Comparison of ENCODE assay signal across 10 cellular contexts in genomic region chr4:133483600-133484246, GRCh38.
DNase-seq lines count a peak whose midpoint lies in the region; ATAC-seq and TF ChIP-seq lines count a peak whose summit lies in the region.
"Had no signal": no experiment of that assay in that cellular context is flagged by ENCODE, and none has a peak within 500 bp of the region (broad histone marks: within the 10 kb centered on the region; RNA-seq: fewer than 3 reads in every experiment).

No MANE protein-coding gene starts in this region.

- H3K4me3 ChIP-seq in OCI-LY3 (ENCODE audit: low read length) (no peak overlapping the region), fibroblast of lung (replicated peaks in 1 of 4; ENCODE audit: control extremely low read depth in 1 of 4, insufficient read depth in 1 of 4, low read depth in 3 of 4, low read length in 4 of 4) (no peak overlapping the region), retinal pigment epithelial cell (ENCODE audit: low read length) (no peak overlapping the region)
- H3K4me3 ChIP-seq: BLaER1 had no signal

- H3K27ac ChIP-seq in OCI-LY3 (ENCODE audit: low read length) (no peak overlapping the region), fibroblast of lung (ENCODE audit: insufficient read depth, low read length) (no peak overlapping the region)
- H3K27ac ChIP-seq: BLaER1 had no signal

- no peak overlapping the region for H3K4me2 ChIP-seq in OCI-LY3 (ENCODE audit: low read length)
- H3K4me2 ChIP-seq in fibroblast of lung (ENCODE audit: extremely low read depth, insufficient read depth, low read length) = no peak overlapping the region
- H3K4me2 ChIP-seq: BLaER1 had no signal

- peak overlapping the region; percentile 9 for H2AFZ ChIP-seq in OCI-LY3 (ENCODE audit: low read depth, low read length)
- no peak overlapping the region for H2AFZ ChIP-seq in fibroblast of lung (ENCODE audit: low read length)

- peaks cover 18% of the 10 kb centered on the region for H3K9me3 Mint-ChIP-seq in stimulated activated effector memory CD8-positive, alpha-beta T cell treated with anti-CD3 and anti-CD28 coated beads, Interleukin-12 subunit alpha, Interleukin-12 subunit beta, amount 100 ng/mL, for 72 hours
- H3K9me3 Mint-ChIP-seq: activated naive CD4-positive, alpha-beta T cell treated with anti-CD3 and anti-CD28 coated beads, Interleukin-2, amount 50 U/mL, for 24 hours had no signal

- no peaks in the 10 kb centered on the region for H3K79me2 ChIP-seq in OCI-LY3 (ENCODE audit: low read length)
- no peaks in the 10 kb centered on the region for H3K79me2 ChIP-seq in fibroblast of lung (ENCODE audit: control insufficient read depth, insufficient read depth, low read length)

- H3K36me3 ChIP-seq in OCI-LY3 (replicated peaks; ENCODE audit: low read depth, low read length) (no peaks in the 10 kb centered on the region), fibroblast of lung (ENCODE audit: control insufficient read depth, insufficient read depth, low read length) (no peaks in the 10 kb centered on the region)
- H3K36me3 ChIP-seq: BLaER1 had no signal

- ATAC-seq in stimulated activated effector memory CD8-positive, alpha-beta T cell treated with anti-CD3 and anti-CD28 coated beads, Interleukin-12 subunit alpha, Interleukin-12 subunit beta, amount 100 ng/mL, for 72 hours = no peak
- ATAC-seq in HG03039 (IDR thresholded peaks at IDR 0.05; ENCODE audit: unreplicated experiment) = no peak

- no peak overlapping the region for H3K9ac ChIP-seq in OCI-LY3 (ENCODE audit: low read length)
- H3K9ac ChIP-seq in fibroblast of lung (ENCODE audit: insufficient read depth, low read length) = no peak overlapping the region
- H3K9ac ChIP-seq: BLaER1 had no signal

- peak; percentile 57 for TF ChIP-seq CTCF in OCI-LY3 (IDR thresholded peaks at IDR 0.05; ENCODE audit: low read depth, low read length)
- peak in 1 of 2 donors; percentile 52 for TF ChIP-seq CTCF in fibroblast of lung (conservative IDR thresholded peaks at IDR 0.05 in 1 of 2, IDR thresholded peaks at IDR 0.05 in 1 of 2; ENCODE audit: low read depth in 1 of 2, low read length in 2 of 2)
- TF ChIP-seq CTCF in retinal pigment epithelial cell (conservative IDR thresholded peaks at IDR 0.05; ENCODE audit: low read depth, low read length) = peak; percentile 64

- H3K4me1 ChIP-seq in OCI-LY3 (ENCODE audit: low read length) (no peaks in the 10 kb centered on the region), fibroblast of lung (ENCODE audit: control insufficient read depth, extremely low read depth, insufficient read depth, low read length) (no peaks in the 10 kb centered on the region)
- H3K4me1 ChIP-seq: BLaER1 had no signal

- no peak overlapping the region for H3K4me3 Mint-ChIP-seq in stimulated activated effector memory CD8-positive, alpha-beta T cell treated with anti-CD3 and anti-CD28 coated beads, Interleukin-12 subunit alpha, Interleukin-12 subunit beta, amount 100 ng/mL, for 72 hours
- H3K4me3 Mint-ChIP-seq: activated naive CD4-positive, alpha-beta T cell treated with anti-CD3 and anti-CD28 coated beads, Interleukin-2, amount 50 U/mL, for 24 hours had no signal

- no peaks in the 10 kb centered on the region for H4K20me1 ChIP-seq in OCI-LY3 (ENCODE audit: insufficient read depth, low read length)
- no peaks in the 10 kb centered on the region for H4K20me1 ChIP-seq in fibroblast of lung (ENCODE audit: control insufficient read depth, extremely low read depth, insufficient read depth, low read length)
- H4K20me1 ChIP-seq: BLaER1 had no signal

- H3K9me3 ChIP-seq in OCI-LY3 (ENCODE audit: insufficient read depth, low read length) (no peaks in the 10 kb centered on the region), fibroblast of lung (ENCODE audit: control insufficient read depth, insufficient read depth, low read depth, low read length) (no peaks in the 10 kb centered on the region)
- H3K9me3 ChIP-seq: BLaER1 had no signal

- H3K27me3 ChIP-seq in OCI-LY3 (ENCODE audit: low read depth, low read length) (no peaks in the 10 kb centered on the region), fibroblast of lung (ENCODE audit: control insufficient read depth, insufficient read depth, low read length) (no peaks in the 10 kb centered on the region)
- H3K27me3 ChIP-seq: BLaER1 had no signal

- DNase-seq in NCI-H2107 (lab: John Stamatoyannopoulos, UW) (peak; percentile 2), NCI-H2107 treated with DMSO at 0.1 percent for 48 hours (lab: John Stamatoyannopoulos, UW; ENCODE audit: unreplicated experiment) (no peak), fibroblast of lung (ENCODE audit: low read depth in 2 of 2) (peak; percentile 58 to 60), retinal pigment epithelial cell (ENCODE audit: low read depth) (peak; percentile 8), NCI-H774 (lab: John Stamatoyannopoulos, UW) (no peak)
- no peak for DNase-seq in stimulated activated effector memory CD8-positive, alpha-beta T cell treated with anti-CD3 and anti-CD28 coated beads, Interleukin-12 subunit alpha, Interleukin-12 subunit beta, amount 100 ng/mL, for 72 hours (ENCODE audit: low spot score in 2 of 2)

- H3K4me1 Mint-ChIP-seq in stimulated activated effector memory CD8-positive, alpha-beta T cell treated with anti-CD3 and anti-CD28 coated beads, Interleukin-12 subunit alpha, Interleukin-12 subunit beta, amount 100 ng/mL, for 72 hours = no peaks in the 10 kb centered on the region
- H3K4me1 Mint-ChIP-seq: activated naive CD4-positive, alpha-beta T cell treated with anti-CD3 and anti-CD28 coated beads, Interleukin-2, amount 50 U/mL, for 24 hours had no signal

- no peak overlapping the region for H3K27ac Mint-ChIP-seq in stimulated activated effector memory CD8-positive, alpha-beta T cell treated with anti-CD3 and anti-CD28 coated beads, Interleukin-12 subunit alpha, Interleukin-12 subunit beta, amount 100 ng/mL, for 72 hours
- H3K27ac Mint-ChIP-seq: activated naive CD4-positive, alpha-beta T cell treated with anti-CD3 and anti-CD28 coated beads, Interleukin-2, amount 50 U/mL, for 24 hours had no signal

- H3K36me3 Mint-ChIP-seq in stimulated activated effector memory CD8-positive, alpha-beta T cell treated with anti-CD3 and anti-CD28 coated beads, Interleukin-12 subunit alpha, Interleukin-12 subunit beta, amount 100 ng/mL, for 72 hours = no peaks in the 10 kb centered on the region
- H3K36me3 Mint-ChIP-seq: activated naive CD4-positive, alpha-beta T cell treated with anti-CD3 and anti-CD28 coated beads, Interleukin-2, amount 50 U/mL, for 24 hours had no signal

Comparison
In these comparisons a context has a peak if more than half of its experiments do, and no peak if none do; other contexts are left out.
1. DNase-seq: peak in NCI-H2107 (single experiment), fibroblast of lung (2 of 2) and retinal pigment epithelial cell (single experiment); none in NCI-H2107 treated with DMSO at 0.1 percent for 48 hours (single experiment), stimulated activated effector memory CD8-positive, alpha-beta T cell treated with anti-CD3 and anti-CD28 coated beads, Interleukin-12 subunit alpha, Interleukin-12 subunit beta, amount 100 ng/mL, for 72 hours (0 of 2) and NCI-H774 (single experiment).